In genomic region chr6:505374-505773, GRCh38 we compare ENCODE assay signal across 15 cellular contexts.
"Had no signal": no experiment of that assay in that cellular context is flagged by ENCODE, and none has a peak within 500 bp of the region (broad histone marks: within the 10 kb centered on the region; RNA-seq: fewer than 3 reads in every experiment).

No MANE protein-coding gene starts in this region.

- H3K27me3 ChIP-seq: brain microvascular endothelial cell, hepatocyte, spleen, tibial artery had no signal

- H3K9me3 Mint-ChIP-seq: memory B cell had no signal

- H3K27ac ChIP-seq: brain microvascular endothelial cell, hepatocyte, spleen, tibial artery had no signal

- H3K9me3 ChIP-seq: left ventricle myocardium inferior, spleen, tibial artery had no signal

- ATAC-seq: sciatic nerve had no signal

- H3K4me3 ChIP-seq: hepatocyte, left ventricle myocardium inferior, spleen, tibial artery had no signal

- H3K4me3 Mint-ChIP-seq: memory B cell had no signal

- DNase-seq: activated CD8-positive, alpha-beta memory T cell treated with anti-CD3 and anti-CD28 coated beads, Interleukin-2, amount 50 U/mL, for 48 hours; activated gamma-delta T cell; brain microvascular endothelial cell; erythroblast; kidney; left ventricle myocardium inferior; SIG-M5; spleen; stimulated activated CD4-positive, alpha-beta T cell treated with anti-CD3 and anti-CD28 coated beads, Interleukin-1b, Interleukin-23, amount 100 ng/mL, for 48 hours; stimulated activated naive CD4-positive, alpha-beta T cell treated with Interleukin-2 at 50 U/mL for 16 hours; T-helper 9 cell; tibial artery had no signal

- H3K27me3 Mint-ChIP-seq: memory B cell had no signal
